Comparison of ENCODE assay signal across 33 cellular contexts in genomic region chr18:4374564-4374963, GRCh38.
DNase-seq lines count a peak whose midpoint lies in the region; ATAC-seq, FAIRE-seq and TF ChIP-seq lines count a peak whose summit lies in the region.
"Had no signal": no experiment of that assay in that cellular context is flagged by ENCODE, and none has a peak within 500 bp of the region (broad histone marks: within the 10 kb centered on the region; RNA-seq: fewer than 3 reads in every experiment).

No MANE protein-coding gene starts in this region.

- SMC1A ChIA-PET in GM12878 (lab: Charles Lee; ENCODE audit: uncharacterized antibody, unreplicated experiment): interaction anchor here (0.7 to 2.4 kb wide), 12 partner anchors 11 to 138 kb away, joined by 3 to 22 read pairs (median 4); no protein-coding TSS in a partner anchor

- H3K9ac ChIP-seq in GM12878 (ENCODE audit: control insufficient read depth, insufficient read depth, low read length) (no peak overlapping the region), K562 (ENCODE audit: insufficient read depth in 1 of 2, low read depth in 2 of 2, low read length in 2 of 2) (no peak overlapping the region)
- H3K9ac ChIP-seq: BLaER1; BLaER1 treated with 17β-estradiol and CSF1 and Interleukin-3, amounts not matched to agents 10 nM and 100 nM had no signal

- POLR2A ChIA-PET in GM12878 (lab: Charles Lee): interaction anchor here (1.2 to 1.6 kb wide), 3 partner anchors 13 to 27 kb away, joined by 3 to 8 read pairs (median 4); no protein-coding TSS in a partner anchor
- POLR2A ChIA-PET in K562 (lab: Yijun Ruan, JAX): no interaction called here

- no peaks in the 10 kb centered on the region for H3K9me1 ChIP-seq in K562 (ENCODE audit: control insufficient read depth, insufficient read depth, low read length)

- CTCF ChIA-PET in GM12878 (lab: Yijun Ruan, JAX) (interaction anchor here (0.9 to 1.6 kb wide), 2 partner anchors 59 to 71 kb away, joined by 3 to 6 read pairs; no protein-coding TSS in a partner anchor), K562 (lab: Yijun Ruan, JAX; ENCODE audit: low intra/inter-chr PET ratio) (no interaction called here)

- 0% methylated on average over 1 of the region's 1 CpG for WGBS in GM12878 (ENCODE audit: insufficient coverage, insufficient replicate concordance, low lambda C conversion rate, missing lambda C conversion rate)
- 0% methylated on average over 1 of the region's 1 CpG for WGBS in K562 (ENCODE audit: insufficient coverage, low coverage, missing lambda C conversion rate)
- 64 to 76% (median 76%) methylated on average over 1 of the region's 1 CpG for WGBS in small intestine, 3 donors
- WGBS in aorta, 2 donors: 72 to 74% methylated on average over 1 of the region's 1 CpG
- WGBS in spleen, 5 donors: 71 to 93% (median 79%) methylated on average over 1 of the region's 1 CpG

- H3K4me3 ChIP-seq in GM12878: no peak overlapping the region
- no peak overlapping the region for H3K4me3 ChIP-seq in K562
- no peak overlapping the region for H3K4me3 ChIP-seq in small intestine (ENCODE audit: low read depth in 1 of 2, low read length in 2 of 2)
- no peak overlapping the region for H3K4me3 ChIP-seq in aorta (ENCODE audit: low read length in 2 of 2)
- no peak overlapping the region for H3K4me3 ChIP-seq in spleen
- H3K4me3 ChIP-seq: A549; BLaER1; BLaER1 treated with 17β-estradiol and CSF1 and Interleukin-3, amounts not matched to agents 10 nM and 100 nM had no signal

- DNase-seq in GM12878 (ENCODE audit: low read depth, low spot score): no peak
- no peak for DNase-seq in K562 (ENCODE audit: extremely low read depth in 1 of 4, low spot score in 3 of 4)
- DNase-seq in small intestine: no peak
- DNase-seq in aorta: no peak
- DNase-seq in spleen: no peak
- DNase-seq: 8988T; ACHN; AML-193; BE2C; C1 segment of cervical spinal cord; Caco-2; Calu3; CD4-positive, alpha-beta memory T cell; CD4-positive, alpha-beta T cell; CD4-positive, CD25-positive, alpha-beta regulatory T cell; CD8-positive, alpha-beta memory T cell; CD8-positive, alpha-beta T cell; COR-L47; DMS 273 treated with DMSO at 0.1 percent for 48 hours; DMS153; DMS53; DMS79; DMS79 treated with DMSO at 0.1 percent for 48 hours; DND-41; EL had no signal

- RAD21 ChIA-PET in GM12878 (lab: Charles Lee; ENCODE audit: unreplicated experiment): interaction anchor here (0.7 to 1.8 kb wide), 8 partner anchors 10 to 684 kb away, joined by 3 to 13 read pairs (median 4); no protein-coding TSS in a partner anchor

- no peaks in the 10 kb centered on the region for H3K79me2 ChIP-seq in GM12878 (ENCODE audit: control insufficient read depth, insufficient read depth, low read length)
- H3K79me2 ChIP-seq in K562 (ENCODE audit: control insufficient read depth, insufficient read depth, low read length): no peaks in the 10 kb centered on the region

- H4K20me1 ChIP-seq in GM12878 (ENCODE audit: control insufficient read depth, insufficient read depth) (no peaks in the 10 kb centered on the region), K562 (replicated peaks; ENCODE audit: control insufficient read depth, insufficient read depth, low read length) (no peaks in the 10 kb centered on the region)
- H4K20me1 ChIP-seq: BLaER1; BLaER1 treated with 17β-estradiol and CSF1 and Interleukin-3, amounts not matched to agents 10 nM and 100 nM had no signal

- H3K9me3 ChIP-seq in GM12878 (replicated peaks; ENCODE audit: control insufficient read depth, insufficient read depth, low read length): no peaks in the 10 kb centered on the region; the same call in 2 of the 3 replicates
- H3K9me3 ChIP-seq in K562 (replicated peaks; ENCODE audit: control insufficient read depth, insufficient read depth, low read depth, low read length): no peaks in the 10 kb centered on the region
- H3K9me3 ChIP-seq in small intestine (ENCODE audit: control insufficient read depth, low read depth): no peaks in the 10 kb centered on the region
- H3K9me3 ChIP-seq in aorta (ENCODE audit: control insufficient read depth, low read length): peaks cover 1% of the 10 kb centered on the region
- H3K9me3 ChIP-seq in spleen: peaks cover 0 to 6% (median 0%) of the 10 kb centered on the region in 8 donors
- H3K9me3 ChIP-seq: A549; BE2C; BLaER1; BLaER1 treated with 17β-estradiol and CSF1 and Interleukin-3, amounts not matched to agents 10 nM and 100 nM; Caco-2 had no signal

- TF ChIP-seq POLR2A in GM12878 (IDR thresholded peaks at IDR 0.05; ENCODE audit: low read depth, low read length): no peak
- TF ChIP-seq POLR2A in K562 (conservative IDR thresholded peaks at IDR 0.05): no peak
- no peak for TF ChIP-seq POLR2A in spleen (IDR thresholded peaks at IDR 0.05)

- no peaks in the 10 kb centered on the region for H3K36me3 ChIP-seq in GM12878 (ENCODE audit: control insufficient read depth in 2 of 2, insufficient read depth in 2 of 2, low read length in 1 of 2)
- no peaks in the 10 kb centered on the region for H3K36me3 ChIP-seq in K562 (ENCODE audit: control insufficient read depth, insufficient read depth, low read length)
- H3K36me3 ChIP-seq in small intestine (ENCODE audit: control insufficient read depth in 2 of 2, insufficient read depth in 2 of 2, low read length in 2 of 2): no peaks in the 10 kb centered on the region
- no peaks in the 10 kb centered on the region for H3K36me3 ChIP-seq in aorta (ENCODE audit: control insufficient read depth in 1 of 2, insufficient read depth in 2 of 2, low read length in 1 of 2)
- no peaks in the 10 kb centered on the region for H3K36me3 ChIP-seq in spleen
- H3K36me3 ChIP-seq: BE2C; BLaER1; BLaER1 treated with 17β-estradiol and CSF1 and Interleukin-3, amounts not matched to agents 10 nM and 100 nM had no signal

- no peaks in the 10 kb centered on the region for H3K4me1 ChIP-seq in GM12878 (ENCODE audit: control insufficient read depth, insufficient read depth, low read length)
- H3K4me1 ChIP-seq in K562 (replicated peaks in 1 of 2; ENCODE audit: control insufficient read depth in 2 of 2, insufficient read depth in 2 of 2, low read length in 2 of 2): no peaks in the 10 kb centered on the region
- no peaks in the 10 kb centered on the region for H3K4me1 ChIP-seq in small intestine (ENCODE audit: control insufficient read depth in 2 of 2, insufficient read depth in 1 of 2, low read depth in 1 of 2, low read length in 1 of 2)
- no peaks in the 10 kb centered on the region for H3K4me1 ChIP-seq in aorta (ENCODE audit: control insufficient read depth in 1 of 2, insufficient read depth in 2 of 2, low read length in 2 of 2)
- H3K4me1 ChIP-seq in spleen: no peaks in the 10 kb centered on the region
- H3K4me1 ChIP-seq: A549; BE2C; BLaER1; BLaER1 treated with 17β-estradiol and CSF1 and Interleukin-3, amounts not matched to agents 10 nM and 100 nM; Caco-2 had no signal

- no peak for TF ChIP-seq EP300 in GM12878 (IDR thresholded peaks at IDR 0.05; ENCODE audit: borderline replicate concordance in 1 of 2, control insufficient read depth in 1 of 2, low read depth in 2 of 2, low read length in 2 of 2)
- no peak for TF ChIP-seq EP300 in K562 (IDR thresholded peaks at IDR 0.05; ENCODE audit: low read length)

- ATAC-seq in GM12878 (no peak), K562 (no peak), aorta (ENCODE audit: low FRiP score) (no peak), HG02623 (IDR thresholded peaks at IDR 0.05; ENCODE audit: unreplicated experiment) (no peak)
- ATAC-seq: A549; CD8-positive, alpha-beta T cell had no signal

- no peak overlapping the region for H3K4me2 ChIP-seq in GM12878 (ENCODE audit: control insufficient read depth, insufficient read depth)
- H3K4me2 ChIP-seq in K562 (ENCODE audit: insufficient read depth, low read length): no peak overlapping the region
- H3K4me2 ChIP-seq: A549; BLaER1; BLaER1 treated with 17β-estradiol and CSF1 and Interleukin-3, amounts not matched to agents 10 nM and 100 nM had no signal

- BruUV-seq in GM12878 (replicated peaks; lab: Mats Ljungman, UMichigan): no TSS peak
- BruUV-seq in K562 (replicated peaks; lab: Mats Ljungman, UMichigan): no TSS peak

- no peak for FAIRE-seq in GM12878 (lab: Jason Lieb, UNC)
- no peak for FAIRE-seq in K562 (lab: Jason Lieb, UNC)
- FAIRE-seq in small intestine (lab: Jason Lieb, UNC): peak; percentile 5
- FAIRE-seq: A204.1, A549, D721Med had no signal

- intact Hi-C loops in GM12878 (cut with micrococcal nuclease; ENCODE audit: unreplicated experiment) (no loop called here), K562 (cut with micrococcal nuclease) (no loop called here), aorta (cut with DNase I) (no loop called here), spleen (cut with DNase I; ENCODE audit: low total_unique reads) (no loop called here)

- in situ Hi-C loops in GM12878 (cut with MboI): no loop called here
- in situ Hi-C loops in K562 (cut with MboI): no loop called here

- TF ChIP-seq CTCF in GM12878 (IDR thresholded peaks at IDR 0.05 in 2 of 3, conservative IDR thresholded peaks at IDR 0.05 in 1 of 3; ENCODE audit: control insufficient read depth in 2 of 3, extremely low read depth in 1 of 3, insufficient read depth in 1 of 3, low read depth in 3 of 3, low read length in 3 of 3): no peak
- no peak for TF ChIP-seq CTCF in K562 (IDR thresholded peaks at IDR 0.05 in 2 of 3, conservative IDR thresholded peaks at IDR 0.05 in 1 of 3; ENCODE audit: insufficient read depth in 2 of 3, low read depth in 1 of 3, low read length in 3 of 3)
- no peak for TF ChIP-seq CTCF in spleen (IDR thresholded peaks at IDR 0.05 in 8 of 11, conservative IDR thresholded peaks at IDR 0.05 in 3 of 11)

- H2AFZ ChIP-seq in GM12878 (ENCODE audit: control insufficient read depth, low read depth, low read length): no peak overlapping the region
- H2AFZ ChIP-seq in K562 (ENCODE audit: low read depth, low read length): no peak overlapping the region

- H3K27me3 ChIP-seq in GM12878 (replicated peaks in 1 of 2; ENCODE audit: control insufficient read depth in 2 of 2, insufficient read depth in 2 of 2, low read length in 1 of 2) (no peaks in the 10 kb centered on the region), K562 (ENCODE audit: control insufficient read depth in 2 of 2, insufficient read depth in 2 of 2, low read length in 2 of 2) (no peaks in the 10 kb centered on the region), small intestine (ENCODE audit: control insufficient read depth in 2 of 2, insufficient read depth in 2 of 2, low read length in 2 of 2) (no peaks in the 10 kb centered on the region), aorta (ENCODE audit: control insufficient read depth in 1 of 2, insufficient read depth in 2 of 2, low read length in 1 of 2) (no peaks in the 10 kb centered on the region), spleen (replicated peaks in 1 of 7) (no peaks in the 10 kb centered on the region)
- H3K27me3 ChIP-seq: BE2C; BLaER1; BLaER1 treated with 17β-estradiol and CSF1 and Interleukin-3, amounts not matched to agents 10 nM and 100 nM had no signal

- TF ChIP-seq RAD21 in GM12878 (IDR thresholded peaks at IDR 0.05; ENCODE audit: insufficient read depth, low read depth, low read length): no peak
- no peak for TF ChIP-seq RAD21 in K562 (CRISPR knock-in tag; conservative IDR thresholded peaks at IDR 0.05 in 1 of 2, IDR thresholded peaks at IDR 0.05 in 1 of 2)

- H3K27ac ChIP-seq in GM12878 (ENCODE audit: control insufficient read depth, insufficient read depth) (no peak overlapping the region), K562 (ENCODE audit: extremely low read depth, low read depth, low read length) (no peak overlapping the region), small intestine (ENCODE audit: low read depth in 1 of 2, low read length in 1 of 2) (no peak overlapping the region), aorta (ENCODE audit: low read depth in 1 of 2, low read length in 2 of 2) (no peak overlapping the region), spleen (no peak overlapping the region)
- H3K27ac ChIP-seq: 22Rv1; A549; BLaER1; BLaER1 treated with 17β-estradiol and CSF1 and Interleukin-3, amounts not matched to agents 10 nM and 100 nM; C4-2B had no signal

Comparison
In these comparisons a context has a peak if more than half of its experiments do, and no peak if none do; other contexts are left out.
1. Of the 99 proteins assayed by ChIP-seq in both K562 and GM12878: peak only in K562: none; only in GM12878: RAD51; in both: none; in neither: 98.